In genomic region chr9:88952086-88952615, GRCh38 we compare ENCODE assay signal across 16 cellular contexts. TPM values are rescaled to one million over a fixed set of nuclear protein-coding genes. Genes with fewer than 3 reads are reported as not detected.
A peak's percentile ranks its signal among the peaks of the same experiment; 100 is the strongest.
DNase-seq lines count a peak whose midpoint lies in the region; ATAC-seq and TF ChIP-seq lines count a peak whose summit lies in the region.
"Had no signal": no experiment of that assay in that cellular context is flagged by ENCODE, and none has a peak within 500 bp of the region (broad histone marks: within the 10 kb centered on the region; RNA-seq: fewer than 3 reads in every experiment).

No MANE protein-coding gene starts in this region.

- no peak overlapping the region for H3K4me3 ChIP-seq in Loucy (ENCODE audit: low read length, poor library complexity, severe bottlenecking)
- no peak overlapping the region for H3K4me3 ChIP-seq in fibroblast of the aortic adventitia (ENCODE audit: low read depth, low read length)
- H3K4me3 ChIP-seq in coronary artery = no peak overlapping the region
- no peak overlapping the region for H3K4me3 ChIP-seq in uterus
- H3K4me3 ChIP-seq: Peyer's patch had no signal

- H3K4me1 ChIP-seq in Loucy (ENCODE audit: insufficient read depth, low read length, poor library complexity, severe bottlenecking) = peaks cover 65% of the 10 kb centered on the region
- H3K4me1 ChIP-seq in uterus = peaks cover 3 to 5% of the 10 kb centered on the region in 2 donors

- H3F3A ChIP-seq in Loucy (ENCODE audit: low read depth) = no peaks in the 10 kb centered on the region

- H3K27me3 ChIP-seq in Loucy (ENCODE audit: insufficient read depth, low read length, poor library complexity, severe bottlenecking) (no peaks in the 10 kb centered on the region), uterus (no peaks in the 10 kb centered on the region)
- H3K27me3 ChIP-seq: Peyer's patch had no signal

- no peaks in the 10 kb centered on the region for H3K9me2 ChIP-seq in Loucy (replicated peaks; ENCODE audit: low read depth, low read length)

- TF ChIP-seq POLR2A in uterus (IDR thresholded peaks at IDR 0.05) = no peak

- DNase-seq in Ammon's horn (ENCODE audit: low spot score) (peak; percentile 42), fibroblast of the aortic adventitia (ENCODE audit: low read depth) (peak; percentile 26), putamen (ENCODE audit: low spot score) (peak; percentile 31), coronary artery (ENCODE audit: low spot score) (no peak), uterus (no peak)
- DNase-seq: DMS79, H9, Kasumi-1, MM.1S, NCI-H1105, Peyer's patch had no signal

- ATAC-seq in GM18907 (IDR thresholded peaks at IDR 0.05; ENCODE audit: unreplicated experiment) = no peak
- ATAC-seq: Right ventricle myocardium inferior had no signal

- no peaks in the 10 kb centered on the region for H3K79me2 ChIP-seq in Loucy (ENCODE audit: insufficient read depth, low read length)

- H3K27ac ChIP-seq in coronary artery = no peak overlapping the region
- no peak overlapping the region for H3K27ac ChIP-seq in uterus
- H3K27ac ChIP-seq: C4-2B, HL-60, Peyer's patch had no signal

- no peak overlapping the region for H3K9ac ChIP-seq in Loucy (ENCODE audit: low read depth, low read length, poor library complexity, severe bottlenecking)

- H3K36me3 ChIP-seq in Loucy (ENCODE audit: insufficient read depth, low read length) (no peaks in the 10 kb centered on the region), uterus (no peaks in the 10 kb centered on the region)
- H3K36me3 ChIP-seq: Peyer's patch had no signal

- no peaks in the 10 kb centered on the region for H3K9me3 ChIP-seq in Loucy (ENCODE audit: insufficient read depth, low read depth, low read length)
- H3K9me3 ChIP-seq in uterus = no peaks in the 10 kb centered on the region
- H3K9me3 ChIP-seq: Peyer's patch had no signal

- H2AFZ ChIP-seq in Loucy (ENCODE audit: low read length) = no peak overlapping the region

- H3K4me2 ChIP-seq in Loucy (ENCODE audit: low read depth, low read length, poor library complexity, severe bottlenecking) = peak overlapping the region; percentile 36

- no peaks in the 10 kb centered on the region for H4K20me1 ChIP-seq in Loucy (ENCODE audit: insufficient read depth, low read length, poor library complexity, severe bottlenecking)

- TF ChIP-seq CTCF in Loucy (conservative IDR thresholded peaks at IDR 0.05; ENCODE audit: low read length) = no peak
- TF ChIP-seq CTCF in fibroblast of the aortic adventitia (IDR thresholded peaks at IDR 0.05; ENCODE audit: insufficient read depth, low read length) = no peak
- TF ChIP-seq CTCF in coronary artery (IDR thresholded peaks at IDR 0.05) = no peak
- no peak for TF ChIP-seq CTCF in uterus (IDR thresholded peaks at IDR 0.05)

- intact Hi-C loops in uterus (cut with DNase I; ENCODE audit: low total_unique reads) = no loop called here

RNA-seq across cellular contexts. Expression of gene S1PR3, which starts 39.1 kb away (rescaled TPM):
- total RNA-seq in fibroblast of the aortic adventitia (ENCODE audit: low replicate concordance) = 12.8 and 31.1 TPM in 2 replicates
- 10 to 100 TPM in 3 of 4 donors, 1 to 10 TPM in 1; 6.4 to 57.3 (median 26.3) TPM for total RNA-seq in uterus

Comparison
In these comparisons a context has a peak if more than half of its experiments do, and no peak if none do; other contexts are left out.
1. DNase-seq: peak in Ammon's horn (single experiment), fibroblast of the aortic adventitia (single experiment) and putamen (single experiment); none in coronary artery (single experiment) and uterus (0 of 2).